ENCODE assay signal across 8 cellular contexts in the genomic region with DNA sequence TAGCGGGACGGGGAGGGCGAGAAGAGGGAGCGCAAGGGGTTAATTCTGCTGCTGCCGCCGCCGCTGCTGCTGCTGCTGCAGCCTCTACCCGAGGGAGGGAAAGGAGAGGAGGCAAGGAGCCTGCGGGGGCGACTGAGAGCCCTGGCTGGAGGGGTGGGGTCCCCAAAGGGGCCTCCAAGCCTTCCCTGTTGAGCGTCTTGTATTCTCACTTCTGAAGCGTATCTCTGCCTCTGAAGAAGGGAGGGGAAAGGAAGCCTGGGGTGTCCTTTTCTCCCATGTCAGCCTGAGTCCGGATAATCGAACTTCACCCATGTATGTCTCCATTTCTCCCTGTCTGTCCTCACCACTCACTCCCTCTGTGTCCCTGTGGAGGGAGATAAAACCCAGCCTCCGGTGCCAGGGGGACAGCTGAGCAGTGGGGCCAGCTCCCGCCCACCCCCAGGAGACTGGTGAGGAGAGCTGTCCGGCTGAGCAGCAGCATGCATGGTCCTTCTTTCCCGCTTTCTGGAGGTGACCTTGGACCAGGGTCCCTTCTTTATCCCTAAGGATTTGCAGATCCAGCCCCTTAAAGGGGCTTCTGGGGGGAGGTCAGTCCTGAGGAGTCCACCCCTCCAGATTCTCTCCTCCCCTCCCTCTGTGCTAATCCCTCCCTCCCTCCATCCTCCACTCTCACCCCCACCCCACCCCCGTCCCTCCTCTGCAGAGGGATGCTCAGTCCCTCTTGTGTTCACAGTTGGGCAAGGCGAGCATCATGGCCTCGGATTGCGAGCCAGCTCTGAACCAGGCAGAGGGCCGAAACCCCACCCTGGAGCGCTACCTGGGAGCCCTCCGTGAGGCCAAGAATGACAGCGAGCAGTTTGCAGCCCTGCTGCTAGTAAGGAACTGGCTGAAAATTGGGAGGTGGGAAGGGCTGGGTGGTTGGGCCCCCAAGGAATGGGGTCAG. TPM values are rescaled to one million over a fixed set of nuclear protein-coding genes. Genes with fewer than 3 reads are reported as not detected.
DNase-seq lines count a peak whose midpoint lies in the region; ATAC-seq and TF ChIP-seq lines count a peak whose summit lies in the region.

No MANE protein-coding gene starts in this region.

- H3K4me3 Mint-ChIP-seq in T-helper 17 cell, result peak overlapping the region; percentile 98

- ATAC-seq in T-helper 17 cell (no peak), HG03280 (IDR thresholded peaks at IDR 0.05; ENCODE audit: unreplicated experiment) (no peak), HG03378 (IDR thresholded peaks at IDR 0.05; ENCODE audit: unreplicated experiment) (no peak)

- H3K36me3 ChIP-seq in ovary, result no peaks in the 10 kb centered on the region

- WGBS in ovary, 3 donors, result 18 to 20% (median 20%) methylated on average over 26 of the region's 26 CpGs

- H3K27me3 Mint-ChIP-seq in T-helper 17 cell, result no peaks in the 10 kb centered on the region

- H3K9me3 ChIP-seq in T-helper 17 cell (ENCODE audit: control insufficient read depth, low read length, poor library complexity, severe bottlenecking), result no peaks in the 10 kb centered on the region
- no peaks in the 10 kb centered on the region for H3K9me3 ChIP-seq in ovary

- intact Hi-C loops in ovary (cut with DNase I), result no loop called here

- peaks cover 6% of the 10 kb centered on the region for H3K4me1 ChIP-seq in ovary (ENCODE audit: insufficient read depth)

- peaks cover 2% of the 10 kb centered on the region for H3K36me3 Mint-ChIP-seq in T-helper 17 cell (ENCODE audit: low read depth)

- no peaks in the 10 kb centered on the region for H3K27me3 ChIP-seq in ovary

- H3K27ac Mint-ChIP-seq in T-helper 17 cell, result peak overlapping the region; percentile 98

- DNase-seq in activated CD8-positive, alpha-beta memory T cell treated with anti-CD3 and anti-CD28 coated beads for 24 hours, result peak; percentile 70
- DNase-seq in activated CD8-positive, alpha-beta memory T cell treated with anti-CD3 and anti-CD28 coated beads, Interleukin-2, amount 50 U/mL, for 4 hours, result no peak
- no peak for DNase-seq in T-helper 17 cell
- DNase-seq in epithelial cell of proximal tubule (ENCODE audit: low read depth), result no peak
- peak; percentile 33 to 66 (median 45) for DNase-seq in ovary
- DNase-seq in occipital lobe (lab: John Stamatoyannopoulos, UW), result no peak

- H3K4me1 Mint-ChIP-seq in T-helper 17 cell, result peaks cover 47% of the 10 kb centered on the region

- TF ChIP-seq EP300 in ovary (IDR thresholded peaks at IDR 0.05), result no peak

- H3K27ac ChIP-seq in ovary, result peak overlapping the region; percentile 10 to 95

- peak overlapping the region; percentile 84 for H3K4me3 ChIP-seq in epithelial cell of proximal tubule (ENCODE audit: low read depth, low read length)
- peak overlapping the region; percentile 98 for H3K4me3 ChIP-seq in ovary

- TF ChIP-seq POLR2A in ovary (IDR thresholded peaks at IDR 0.05), result no peak

- peak; percentile 3 for TF ChIP-seq CTCF in epithelial cell of proximal tubule (conservative IDR thresholded peaks at IDR 0.05; ENCODE audit: low read depth, low read length)
- no peak for TF ChIP-seq CTCF in ovary (IDR thresholded peaks at IDR 0.05)

RNA-seq across cellular contexts. Expression of a gene that starts 1.0 kb away (rescaled TPM):
- total RNA-seq in T-helper 17 cell, result 10 to 100 TPM; 23.8 to 26.2 TPM
- 12.5 and 15.2 TPM in 2 replicates for total RNA-seq in epithelial cell of proximal tubule
- 10 to 100 TPM; 15.4 to 36.2 (median 28.2) TPM for total RNA-seq in ovary
- polyA plus RNA-seq in ovary, result 10 to 100 TPM in 1 of 2 donors, 1 to 10 TPM in 1; 5.9 to 13.6 TPM
- total RNA-seq in occipital lobe, result 59.7 TPM

RNA-seq across cellular contexts. Expression of a gene that starts 1.4 kb away (rescaled TPM):
- total RNA-seq in T-helper 17 cell (10 to 100 TPM; 58.8 to 79.0 TPM), epithelial cell of proximal tubule (26.2 and 45.7 TPM in 2 replicates), ovary (10 to 100 TPM; 32.5 to 66.7 (median 42.7) TPM), occipital lobe (37.4 TPM)
- polyA plus RNA-seq in ovary, result 10 to 100 TPM; 18.2 to 78.3 TPM

RNA-seq across cellular contexts. Expression of a gene that starts 14.5 kb away (rescaled TPM):
- total RNA-seq in T-helper 17 cell (1 to 10 TPM; 3.2 to 4.5 TPM), epithelial cell of proximal tubule (1.0 TPM in 2 replicates), ovary (1 to 10 TPM in 4 of 7 donors, under 1 TPM in 3; 0.24 to 1.6 (median 1.3) TPM), occipital lobe (0.62 TPM)
- polyA plus RNA-seq in ovary, result 1 to 10 TPM in 1 of 2 donors, under 1 TPM in 1; 0.67 to 1.1 TPM

Comparison
In these comparisons a context has a peak if more than half of its experiments do, and no peak if none do; other contexts are left out.
1. DNase-seq: peak in activated CD8-positive, alpha-beta memory T cell treated with anti-CD3 and anti-CD28 coated beads for 24 hours (single experiment) and ovary (5 of 5); none in activated CD8-positive, alpha-beta memory T cell treated with anti-CD3 and anti-CD28 coated beads, Interleukin-2, amount 50 U/mL, for 4 hours (single experiment), T-helper 17 cell (0 of 3), epithelial cell of proximal tubule (single experiment) and occipital lobe (single experiment).